13 cellular contexts compared by ENCODE assay signal in genomic region chr13:50589651-50590054, GRCh38.
DNase-seq lines count a peak whose midpoint lies in the region; ATAC-seq and TF ChIP-seq lines count a peak whose summit lies in the region.
"Had no signal": no experiment of that assay in that cellular context is flagged by ENCODE, and none has a peak within 500 bp of the region (broad histone marks: within the 10 kb centered on the region; RNA-seq: fewer than 3 reads in every experiment).

No MANE protein-coding gene starts in this region.

- TF ChIP-seq POLR2A in IMR-90 (IDR thresholded peaks at IDR 0.05; ENCODE audit: low read depth, low read length) = no peak

- no peak overlapping the region for H3K27ac ChIP-seq in IMR-90 (ENCODE audit: insufficient read depth, low read length)

- no TSS peak for BruUV-seq in IMR-90 (replicated peaks; lab: Mats Ljungman, UMichigan)

- no peak overlapping the region for H3K4ac ChIP-seq in IMR-90 (ENCODE audit: low read depth, low read length)

- in situ Hi-C loops in IMR-90 (cut with MboI; ENCODE audit: low sequenced_read_pairs) = no loop called here
- in situ Hi-C loops in astrocyte of the spinal cord (cut with HindIII; ENCODE audit: low sequenced_read_pairs) = no loop called here

- peaks cover 7% of the 10 kb centered on the region; the same call in 1 of the 2 replicates for H4K20me1 ChIP-seq in IMR-90 (ENCODE audit: insufficient read depth, low read length)

- H3K9me1 ChIP-seq in IMR-90 (ENCODE audit: insufficient read depth, low read length) = no peaks in the 10 kb centered on the region; the same call in 1 of the 2 replicates

- H3K18ac ChIP-seq in IMR-90 (ENCODE audit: low read depth, low read length) = no peak overlapping the region

- ATAC-seq in IMR-90 (ENCODE audit: low read depth) = peak; percentile 85
- ATAC-seq: sciatic nerve had no signal

- no peaks in the 10 kb centered on the region for H3K79me1 ChIP-seq in IMR-90 (ENCODE audit: low read depth in 1 of 2, low read length in 2 of 2)

- peak; percentile 72 for DNase-seq in AG09309 (ENCODE audit: low read depth)
- peak; percentile 85 for DNase-seq in IMR-90
- DNase-seq in astrocyte of the spinal cord (ENCODE audit: low read depth, low spot score) = peak; percentile 90
- peak; percentile 75 for DNase-seq in kidney glomerular epithelial cell (lab: John Stamatoyannopoulos, UW)
- DNase-seq in CD1c-positive myeloid dendritic cell (ENCODE audit: extremely low spot score) = no peak
- no peak for DNase-seq in H4 (ENCODE audit: low spot score)
- no peak for DNase-seq in DMS153 treated with DMSO at 0.1 percent for 48 hours (lab: John Stamatoyannopoulos, UW; ENCODE audit: unreplicated experiment)
- no peak for DNase-seq in NCI-H1436 (lab: John Stamatoyannopoulos, UW)
- DNase-seq: activated CD4-positive, CD25-positive, alpha-beta regulatory T cell; activated naive CD4-positive, alpha-beta T cell treated with Interleukin-2 at 50 U/mL for 16 hours; endodermal cell; NCI-H1417 had no signal

- H2AK9ac ChIP-seq in IMR-90 (replicated peaks; ENCODE audit: low read depth, low read length, poor library complexity) = no peak overlapping the region

- no peak overlapping the region for H4K91ac ChIP-seq in IMR-90 (ENCODE audit: insufficient read depth, low read depth, low read length)

- H2AFZ ChIP-seq in IMR-90 (replicated peaks; ENCODE audit: low read length, poor library complexity) = no peak overlapping the region

- no peak overlapping the region for H3K56ac ChIP-seq in IMR-90 (ENCODE audit: extremely low read depth, insufficient read depth, low read length)

- POLR2A ChIA-PET in IMR-90 (lab: Charles Lee; ENCODE audit: unreplicated experiment) = interaction anchor here (0.5 kb wide), 1 partner anchor 47 kb away, joined by 5 read pairs; no protein-coding TSS in a partner anchor

- intact Hi-C loops in IMR-90 (cut with micrococcal nuclease) = no loop called here

- peak overlapping the region; percentile 46 for H2BK5ac ChIP-seq in IMR-90 (ENCODE audit: low read depth, low read length, poor library complexity, severe bottlenecking)

- peak overlapping the region; percentile 6; the same call in 1 of the 2 replicates for H3K4me2 ChIP-seq in IMR-90 (ENCODE audit: low read depth, low read length)

- no peaks in the 10 kb centered on the region for H3K36me3 ChIP-seq in IMR-90 (ENCODE audit: control insufficient read depth, insufficient read depth, low read length)

- peaks cover 26% of the 10 kb centered on the region for H3K27me3 ChIP-seq in IMR-90 (ENCODE audit: control insufficient read depth, insufficient read depth, low read length)

- CTCF ChIA-PET in IMR-90 (lab: Yijun Ruan, JAX) = no interaction called here

- no peak overlapping the region for H3K23ac ChIP-seq in IMR-90 (ENCODE audit: low read depth, low read length)

- H3K9ac ChIP-seq in IMR-90 (ENCODE audit: low read depth, low read length) = no peak overlapping the region

- TF ChIP-seq RAD21 in IMR-90 (IDR thresholded peaks at IDR 0.05; ENCODE audit: low read length) = no peak

- H3K9me3 ChIP-seq in IMR-90 (ENCODE audit: control insufficient read depth, insufficient read depth, low read length) = no peaks in the 10 kb centered on the region

- no peak overlapping the region for H4K5ac ChIP-seq in IMR-90 (ENCODE audit: low read depth, low read length)

- no peak overlapping the region for H3K14ac ChIP-seq in IMR-90 (replicated peaks; ENCODE audit: low read depth, low read length)

- no peak for TF ChIP-seq CTCF in AG09309 (IDR thresholded peaks at IDR 0.05; ENCODE audit: control insufficient read depth, insufficient read depth, low read depth, low read length, missing control alignments)
- no peak for TF ChIP-seq CTCF in IMR-90 (conservative IDR thresholded peaks at IDR 0.05; ENCODE audit: low read depth, low read length)
- no peak for TF ChIP-seq CTCF in astrocyte of the spinal cord (IDR thresholded peaks at IDR 0.05; ENCODE audit: low read depth, low read length)

- no CpG with 5 or more reads among the region's 2 CpGs for WGBS in IMR-90 (ENCODE audit: extremely low coverage in 2 of 2, insufficient read length in 1 of 2), 2 experiments

- H2BK15ac ChIP-seq in IMR-90 (ENCODE audit: low read depth, low read length) = no peak overlapping the region

- no peak overlapping the region for H4K8ac ChIP-seq in IMR-90 (ENCODE audit: low read depth in 2 of 2, low read length in 2 of 2)

- H3K4me1 ChIP-seq in IMR-90 (ENCODE audit: control insufficient read depth, insufficient read depth, low read length) = peaks cover 9% of the 10 kb centered on the region

- dilution Hi-C loops in IMR-90 (cut with HindIII; ENCODE audit: low sequenced_read_pairs, unreplicated experiment) = no loop called here

- no peak overlapping the region for H2BK20ac ChIP-seq in IMR-90 (ENCODE audit: low read depth, low read length)

- no peak overlapping the region for H2AK5ac ChIP-seq in IMR-90 (ENCODE audit: low read depth, low read length)

- H3K4me3 ChIP-seq in AG09309 (ENCODE audit: control insufficient read depth, low read depth, low read length) (no peak overlapping the region), IMR-90 (ENCODE audit: insufficient read depth, low read depth, low read length) (no peak overlapping the region), astrocyte of the spinal cord (ENCODE audit: low read depth, low read length) (no peak overlapping the region)

- no peak overlapping the region for H2BK120ac ChIP-seq in IMR-90 (ENCODE audit: low read depth, low read length)

TF ChIP-seq in IMR-90, 13 proteins besides CTCF, POLR2A, EP300 and RAD21:
- TF ChIP-seq ELK1 (IDR thresholded peaks at IDR 0.05; ENCODE audit: borderline replicate concordance, low read depth, low read length) = no peak
- no peak for TF ChIP-seq SMC3 (IDR thresholded peaks at IDR 0.05; ENCODE audit: low read depth, low read length)
- no peak for TF ChIP-seq CHD1 (IDR thresholded peaks at IDR 0.05; ENCODE audit: low read depth, low read length)
- peak; percentile 87 for TF ChIP-seq CEBPB (IDR thresholded peaks at IDR 0.05; ENCODE audit: low read depth, low read length)
- peak; percentile 84 for TF ChIP-seq FOS (IDR thresholded peaks at IDR 0.05; ENCODE audit: low read depth, low read length)
- no peak for TF ChIP-seq RFX5 (IDR thresholded peaks at IDR 0.05; ENCODE audit: low read depth, low read length)
- no peak for TF ChIP-seq NFE2L2 (IDR thresholded peaks at IDR 0.05; ENCODE audit: low read depth, low read length)
- TF ChIP-seq RCOR1 (IDR thresholded peaks at IDR 0.05; ENCODE audit: insufficient replicate concordance, low read length) = peak; percentile 27
- TF ChIP-seq MXI1 (IDR thresholded peaks at IDR 0.05; ENCODE audit: borderline replicate concordance, low read depth, low read length) = no peak
- TF ChIP-seq MAFK (IDR thresholded peaks at IDR 0.05; ENCODE audit: low read depth, low read length) = no peak
- TF ChIP-seq MAZ (IDR thresholded peaks at IDR 0.05; ENCODE audit: borderline replicate concordance, low read depth, low read length) = no peak
- no peak for TF ChIP-seq BHLHE40 (IDR thresholded peaks at IDR 0.05; ENCODE audit: low read depth, low read length)

Comparison
In these comparisons a context has a peak if more than half of its experiments do, and no peak if none do; other contexts are left out.
1. DNase-seq: peak in AG09309 (single experiment), IMR-90 (single experiment), astrocyte of the spinal cord (single experiment) and kidney glomerular epithelial cell (single experiment); none in CD1c-positive myeloid dendritic cell (single experiment), H4 (single experiment), DMS153 treated with DMSO at 0.1 percent for 48 hours (single experiment) and NCI-H1436 (single experiment).